In the genomic region with DNA sequence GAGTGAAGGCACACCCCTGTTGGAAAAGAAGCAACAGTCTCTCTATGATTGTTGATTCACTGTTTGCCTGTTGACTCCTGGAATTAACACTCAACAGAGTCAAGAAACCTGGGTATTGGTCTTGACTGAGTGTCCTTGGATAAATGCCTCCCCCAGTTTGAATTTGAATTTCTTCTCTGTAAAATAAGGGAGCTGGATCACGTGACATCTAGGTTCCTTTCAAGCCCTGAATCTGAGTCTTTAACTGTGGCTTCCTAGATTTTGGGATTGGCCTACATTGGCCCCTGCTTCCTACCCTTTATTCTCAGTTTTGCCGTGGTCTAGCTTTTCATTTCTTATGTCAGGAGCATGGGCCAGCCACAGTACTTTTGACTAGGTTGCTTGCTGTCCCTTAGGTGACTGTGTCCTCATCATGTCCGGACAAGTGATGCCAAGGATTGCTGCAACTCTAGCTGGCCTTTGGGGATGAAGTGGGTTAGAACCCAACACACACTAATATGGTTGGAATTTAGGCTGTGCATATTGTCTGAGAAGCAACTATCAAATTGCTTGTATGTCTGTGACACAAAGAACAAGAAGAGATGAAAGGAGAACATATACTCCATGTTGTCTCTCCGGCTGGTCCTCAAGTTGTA, we compare ENCODE assay signal across 30 cellular contexts. TPM values are rescaled to one million over a fixed set of nuclear protein-coding genes. Genes with fewer than 3 reads are reported as not detected.
DNase-seq lines count a peak whose midpoint lies in the region; ATAC-seq and TF ChIP-seq lines count a peak whose summit lies in the region.
"Had no signal": no experiment of that assay in that cellular context is flagged by ENCODE, and none has a peak within 500 bp of the region (broad histone marks: within the 10 kb centered on the region; RNA-seq: fewer than 3 reads in every experiment).

No MANE protein-coding gene starts in this region.

- 83 to 95% (median 90%) methylated on average over 4 of the region's 4 CpGs for WGBS in heart left ventricle, 4 donors
- 77 to 94% methylated on average over 3 to 4 of the region's 4 CpGs for WGBS in transverse colon (ENCODE audit: low coverage in 1 of 2), 2 donors

- no peaks in the 10 kb centered on the region for H3K27me3 Mint-ChIP-seq in MCF 10A (ENCODE audit: insufficient read depth, unreplicated experiment)
- H3K27me3 Mint-ChIP-seq: activated CD4-positive, alpha-beta T cell treated with anti-CD3 and anti-CD28 coated beads, Interleukin-2, amount 10 ng/mL, durations not matched to agents 24 days and 14 days; CD4-positive, alpha-beta T cell; type B pancreatic cell had no signal

- TF ChIP-seq EP300 in transverse colon (IDR thresholded peaks at IDR 0.05; ENCODE audit: low read depth), result no peak

- H3K9me3 ChIP-seq in breast epithelium (no peaks in the 10 kb centered on the region), heart left ventricle (no peaks in the 10 kb centered on the region), osteoblast (ENCODE audit: low read depth, low read length) (no peaks in the 10 kb centered on the region), transverse colon (no peaks in the 10 kb centered on the region), colonic mucosa (no peaks in the 10 kb centered on the region)
- H3K9me3 ChIP-seq: gastrocnemius medialis had no signal

- no peak for TF ChIP-seq CTCF in breast epithelium (IDR thresholded peaks at IDR 0.05)
- TF ChIP-seq CTCF in MCF 10A (IDR thresholded peaks at IDR 0.05; ENCODE audit: unreplicated experiment), result no peak
- TF ChIP-seq CTCF in heart left ventricle (IDR thresholded peaks at IDR 0.05), result no peak
- no peak for TF ChIP-seq CTCF in osteoblast (IDR thresholded peaks at IDR 0.05; ENCODE audit: extremely low read depth, low read depth, low read length)
- no peak for TF ChIP-seq CTCF in transverse colon (IDR thresholded peaks at IDR 0.05)
- no peak for TF ChIP-seq CTCF in colonic mucosa (IDR thresholded peaks at IDR 0.05)

- no TSS peak for BruUV-seq in MCF 10A (replicated peaks; lab: Mats Ljungman, UMichigan)

- CTCF ChIA-PET in MCF 10A (lab: Yijun Ruan, JAX), result interaction anchor here (0.5 to 1.1 kb wide), 2 partner anchors 25 to 382 kb away, joined by 3 to 5 read pairs; no protein-coding TSS in a partner anchor

- DNase-seq in breast epithelium (ENCODE audit: low spot score in 2 of 2) (no peak), MCF 10A (ENCODE audit: unreplicated experiment) (no peak), heart left ventricle (no peak), osteoblast (ENCODE audit: insufficient read length, low spot score, missing footprints) (no peak), transverse colon (no peak), islet precursor cell (no peak), colonic mucosa (no peak), ecto neural progenitor cell (ENCODE audit: low spot score) (no peak)
- DNase-seq: activated CD4-positive, alpha-beta T cell treated with anti-CD3 and anti-CD28 coated beads, Interleukin-2, amount 10 ng/mL, durations not matched to agents 24 days and 14 days; activated naive CD4-positive, alpha-beta T cell treated with anti-CD3 and anti-CD28 coated beads, Interleukin-2, amount 50 U/mL, for 16 hours; amygdala; CD4-positive, alpha-beta T cell; DMS153; KBM-7; MM.1S; NCI-H1417 treated with DMSO at 0.1 percent for 48 hours; NCI-H510A treated with DMSO at 0.1 percent for 48 hours; PC-3; SHP77; stimulated activated CD4-positive, alpha-beta T cell treated with anti-CD3 and anti-CD28 coated beads, Interleukin-15, amount 100 ng/mL, for 24 hours; stimulated activated naive CD8-positive, alpha-beta T cell treated with anti-CD3 and anti-CD28 coated beads, Interleukin-15, Interleukin-2, amounts not matched to agents 100 U/mL and 50 U/mL, for 24 hours; T-helper 9 cell; WERI-Rb-1 had no signal

- intact Hi-C loops in breast epithelium (cut with DNase I; ENCODE audit: low total_unique reads), result no loop called here
- intact Hi-C loops in MCF 10A (cut with micrococcal nuclease), result no loop called here
- intact Hi-C loops in heart left ventricle (cut with DNase I), result no loop called here
- intact Hi-C loops in transverse colon (cut with DNase I; ENCODE audit: low total_unique reads), result no loop called here
- intact Hi-C loops in colonic mucosa (cut with DNase I), result no loop called here

- H3K4me3 Mint-ChIP-seq in MCF 10A (ENCODE audit: unreplicated experiment), result no peak overlapping the region
- H3K4me3 Mint-ChIP-seq: activated CD4-positive, alpha-beta T cell treated with anti-CD3 and anti-CD28 coated beads, Interleukin-2, amount 10 ng/mL, durations not matched to agents 24 days and 14 days; activated T-helper 1 cell treated with anti-CD3 and anti-CD28 coated beads, Interleukin-12 subunit alpha, Interleukin-12 subunit beta, Interleukin-2, Interleukin-4 antibody, amounts not matched to agents 30 ng/mL and 10 ng/mL and 1 ng/mL, durations not matched to agents 14 hours and 24 hours and 36 hours; CD4-positive, alpha-beta T cell; GM23338; type B pancreatic cell had no signal

- H3K79me2 ChIP-seq in osteoblast (ENCODE audit: insufficient read depth, low read length), result peaks cover 100% of the 10 kb centered on the region

- H3K9ac ChIP-seq in colonic mucosa (ENCODE audit: low read depth in 2 of 2, low read length in 2 of 2), result no peak overlapping the region

- no peak overlapping the region for H2AFZ ChIP-seq in osteoblast (ENCODE audit: low read length)
- H2AFZ ChIP-seq: GM23338 had no signal

- POLR2A ChIA-PET in MCF 10A (lab: Yijun Ruan, JAX), result interaction anchor here (1.1 to 1.8 kb wide), 3 partner anchors 9 to 76 kb away, joined by 3 to 5 read pairs (median 4); no protein-coding TSS in a partner anchor

- in situ Hi-C loops in transverse colon (cut with MboI; ENCODE audit: low pct_ligation_motif_present in 1 of 4, low pct_unique_long_range_greater_than_20kb in 1 of 4, low sequenced_read_pairs in 3 of 4), result no loop called here

- ATAC-seq in heart left ventricle, result peak in 2 of 4 donors; percentile 11 to 19
- ATAC-seq: esophagus mucosa; GM23338; PC-3; stimulated activated naive CD8-positive, alpha-beta T cell treated with anti-CD3 and anti-CD28 coated beads, Interleukin-15, Interleukin-2, amounts not matched to agents 100 U/mL and 50 U/mL, for 24 hours had no signal

- TF ChIP-seq POLR2A in breast epithelium (IDR thresholded peaks at IDR 0.05) (no peak), heart left ventricle (IDR thresholded peaks at IDR 0.05) (no peak), transverse colon (IDR thresholded peaks at IDR 0.05) (no peak)

- H3K4me1 Mint-ChIP-seq in MCF 10A (ENCODE audit: insufficient read depth, unreplicated experiment), result peaks cover 5% of the 10 kb centered on the region
- H3K4me1 Mint-ChIP-seq: activated CD4-positive, alpha-beta T cell treated with anti-CD3 and anti-CD28 coated beads, Interleukin-2, amount 10 ng/mL, durations not matched to agents 24 days and 14 days had no signal

- no peaks in the 10 kb centered on the region for H3K36me3 ChIP-seq in breast epithelium
- peaks cover 0 to 16% (median 0%) of the 10 kb centered on the region in 9 donors for H3K36me3 ChIP-seq in heart left ventricle
- peaks cover 91% of the 10 kb centered on the region for H3K36me3 ChIP-seq in osteoblast (ENCODE audit: insufficient read depth, low read length)
- H3K36me3 ChIP-seq in transverse colon, result no peaks in the 10 kb centered on the region
- no peaks in the 10 kb centered on the region for H3K36me3 ChIP-seq in colonic mucosa
- H3K36me3 ChIP-seq: gastrocnemius medialis, WERI-Rb-1 had no signal

- H3K36me3 Mint-ChIP-seq in MCF 10A (ENCODE audit: insufficient read depth, unreplicated experiment), result peaks cover 13% of the 10 kb centered on the region

- peak overlapping the region; percentile 1 for H3K4me2 ChIP-seq in osteoblast (ENCODE audit: insufficient read depth, low read length)
- H3K4me2 ChIP-seq: GM23338 had no signal

- no peak overlapping the region for H3K27ac Mint-ChIP-seq in MCF 10A (ENCODE audit: low read depth, unreplicated experiment)
- H3K27ac Mint-ChIP-seq: activated CD4-positive, alpha-beta T cell treated with anti-CD3 and anti-CD28 coated beads, Interleukin-2, amount 10 ng/mL, durations not matched to agents 24 days and 14 days; activated T-helper 1 cell treated with anti-CD3 and anti-CD28 coated beads, Interleukin-12 subunit alpha, Interleukin-12 subunit beta, Interleukin-2, Interleukin-4 antibody, amounts not matched to agents 30 ng/mL and 10 ng/mL and 1 ng/mL, durations not matched to agents 14 hours and 24 hours and 36 hours; CD4-positive, alpha-beta T cell; GM23338; type B pancreatic cell had no signal

- H3K27ac ChIP-seq in breast epithelium (peak overlapping the region; percentile 31 to 70), heart left ventricle (peak overlapping the region in 8 of 12 donors; percentile 1 to 73 (median 22)), osteoblast (ENCODE audit: low read depth, low read length) (peak overlapping the region; percentile 43), transverse colon (peak overlapping the region; percentile 56 to 78 (median 64)), colonic mucosa (no peak overlapping the region)
- H3K27ac ChIP-seq: 22Rv1, WERI-Rb-1 had no signal

- peaks cover 88% of the 10 kb centered on the region for H4K20me1 ChIP-seq in osteoblast (ENCODE audit: insufficient read depth, low read length)

- no peaks in the 10 kb centered on the region for H3K9me3 Mint-ChIP-seq in MCF 10A (ENCODE audit: unreplicated experiment)
- H3K9me3 Mint-ChIP-seq: activated T-helper 1 cell treated with anti-CD3 and anti-CD28 coated beads, Interleukin-12 subunit alpha, Interleukin-12 subunit beta, Interleukin-2, Interleukin-4 antibody, amounts not matched to agents 30 ng/mL and 10 ng/mL and 1 ng/mL, durations not matched to agents 14 hours and 24 hours and 36 hours; CD4-positive, alpha-beta T cell; GM23338 had no signal

- H3K4me1 ChIP-seq in breast epithelium (peaks cover 0 to 5% of the 10 kb centered on the region in 2 donors), heart left ventricle (peaks cover 6 to 76% (median 55%) of the 10 kb centered on the region in 12 donors), osteoblast (ENCODE audit: insufficient read depth, low read length) (peaks cover 58% of the 10 kb centered on the region), transverse colon (peaks cover 10 to 39% (median 16%) of the 10 kb centered on the region in 4 donors), colonic mucosa (no peaks in the 10 kb centered on the region)
- H3K4me1 ChIP-seq: gastrocnemius medialis had no signal

- H3K4me3 ChIP-seq in breast epithelium (no peak overlapping the region), heart left ventricle (no peak overlapping the region), osteoblast (ENCODE audit: insufficient read depth, low read length) (no peak overlapping the region), transverse colon (no peak overlapping the region), colonic mucosa (no peak overlapping the region)
- H3K4me3 ChIP-seq: gastrocnemius medialis, GM23338, lung had no signal

- H3K27me3 ChIP-seq in breast epithelium (no peaks in the 10 kb centered on the region), heart left ventricle (no peaks in the 10 kb centered on the region), osteoblast (ENCODE audit: insufficient read depth, low read length) (no peaks in the 10 kb centered on the region), transverse colon (no peaks in the 10 kb centered on the region), colonic mucosa (no peaks in the 10 kb centered on the region)
- H3K27me3 ChIP-seq: gastrocnemius medialis had no signal

RNA-seq across cellular contexts. Expression of gene CALD1, which starts 35.4 kb away (rescaled TPM):
- total RNA-seq in breast epithelium, result 100 to 1,000 TPM; 252 to 335 (median 266) TPM
- 130 and 183 TPM in 2 replicates for total RNA-seq in MCF 10A (2022)
- total RNA-seq in heart left ventricle, result 100 to 1,000 TPM in 8 of 9 donors, 10 to 100 TPM in 1; 89.6 to 186 (median 130) TPM
- 100 to 1,000 TPM in 1 of 2 donors, 10 to 100 TPM in 1; 95.1 to 104 TPM for polyA plus RNA-seq in heart left ventricle
- 1,075 and 1,123 TPM in 2 replicates for total RNA-seq in osteoblast
- total RNA-seq in transverse colon, result 100 to 1,000 TPM; 162 to 401 (median 226) TPM
- 100 to 1,000 TPM in 1 of 2 donors, 10 to 100 TPM in 1; 27.4 to 193 TPM for total RNA-seq in colonic mucosa
